1 cellular context compared by ENCODE assay signal in genomic region chr16:20741555-20742285, GRCh38.
TF ChIP-seq lines count a peak whose summit lies in the region.

THUMPD1 (minus strand) TSS chr16:20741818; CDS start chr16:20741739, 79 bp downstream.

TF ChIP-seq in HepG2, 621 proteins besides CTCF, POLR2A, EP300 and RAD21 (continued from another document and continues in another):
- TF ChIP-seq, protein P1, sequence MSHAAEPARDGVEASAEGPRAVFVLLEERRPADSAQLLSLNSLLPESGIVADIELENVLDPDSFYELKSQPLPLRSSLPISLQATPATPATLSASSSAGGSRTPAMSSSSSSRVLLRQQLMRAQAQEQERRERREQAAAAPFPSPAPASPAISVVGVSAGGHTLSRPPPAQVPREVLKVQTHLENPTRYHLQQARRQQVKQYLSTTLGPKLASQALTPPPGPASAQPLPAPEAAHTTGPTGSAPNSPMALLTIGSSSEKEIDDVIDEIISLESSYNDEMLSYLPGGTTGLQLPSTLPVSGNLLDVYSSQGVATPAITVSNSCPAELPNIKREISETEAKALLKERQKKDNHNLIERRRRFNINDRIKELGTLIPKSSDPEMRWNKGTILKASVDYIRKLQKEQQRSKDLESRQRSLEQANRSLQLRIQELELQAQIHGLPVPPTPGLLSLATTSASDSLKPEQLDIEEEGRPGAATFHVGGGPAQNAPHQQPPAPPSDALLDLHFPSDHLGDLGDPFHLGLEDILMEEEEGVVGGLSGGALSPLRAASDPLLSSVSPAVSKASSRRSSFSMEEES (CRISPR knock-in tag; IDR thresholded peaks at IDR 0.05) = peak; percentile 84
- TF ChIP-seq, protein P2, sequence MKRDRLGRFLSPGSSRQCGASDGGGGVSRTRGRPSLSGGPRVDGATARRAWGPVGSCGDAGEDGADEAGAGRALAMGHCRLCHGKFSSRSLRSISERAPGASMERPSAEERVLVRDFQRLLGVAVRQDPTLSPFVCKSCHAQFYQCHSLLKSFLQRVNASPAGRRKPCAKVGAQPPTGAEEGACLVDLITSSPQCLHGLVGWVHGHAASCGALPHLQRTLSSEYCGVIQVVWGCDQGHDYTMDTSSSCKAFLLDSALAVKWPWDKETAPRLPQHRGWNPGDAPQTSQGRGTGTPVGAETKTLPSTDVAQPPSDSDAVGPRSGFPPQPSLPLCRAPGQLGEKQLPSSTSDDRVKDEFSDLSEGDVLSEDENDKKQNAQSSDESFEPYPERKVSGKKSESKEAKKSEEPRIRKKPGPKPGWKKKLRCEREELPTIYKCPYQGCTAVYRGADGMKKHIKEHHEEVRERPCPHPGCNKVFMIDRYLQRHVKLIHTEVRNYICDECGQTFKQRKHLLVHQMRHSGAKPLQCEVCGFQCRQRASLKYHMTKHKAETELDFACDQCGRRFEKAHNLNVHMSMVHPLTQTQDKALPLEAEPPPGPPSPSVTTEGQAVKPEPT (CRISPR knock-in tag; IDR thresholded peaks at IDR 0.05; ENCODE audit: low read depth) = peak; percentile 42; the same call in 1 of the 2 replicates
- no peak for TF ChIP-seq ZNF597 (CRISPR knock-in tag; IDR thresholded peaks at IDR 0.05)
- peak; percentile 68; the same call in 1 of the 2 replicates for TF ChIP-seq ZNF782 (CRISPR knock-in tag; IDR thresholded peaks at IDR 0.05; ENCODE audit: borderline replicate concordance)
- TF ChIP-seq KLF16 (CRISPR knock-in tag; IDR thresholded peaks at IDR 0.05) = peak in 1 of 2 experiments; percentile 97; a peak in 2 of 4 replicates
- TF ChIP-seq ZNF788 (CRISPR knock-in tag; IDR thresholded peaks at IDR 0.05; ENCODE audit: borderline replicate concordance) = peak; percentile 99
- peak; percentile 92 for TF ChIP-seq TSC22D2 (CRISPR knock-in tag; IDR thresholded peaks at IDR 0.05; ENCODE audit: borderline replicate concordance)
- peak; percentile 92 for TF ChIP-seq ZNF317 (CRISPR knock-in tag; IDR thresholded peaks at IDR 0.05)
- TF ChIP-seq HOXA9 (CRISPR knock-in tag; IDR thresholded peaks at IDR 0.05; ENCODE audit: borderline replicate concordance) = no peak
- no peak; the same call in none of the 2 replicates for TF ChIP-seq NKX3-1 (CRISPR knock-in tag; IDR thresholded peaks at IDR 0.05)
- peak; percentile 100 for TF ChIP-seq ZMYM4 (CRISPR knock-in tag; IDR thresholded peaks at IDR 0.05)
- TF ChIP-seq TCF7 (IDR thresholded peaks at IDR 0.05; ENCODE audit: low read depth) = no peak; the same call in 1 of the 2 replicates
- TF ChIP-seq HNF1B (CRISPR knock-in tag; IDR thresholded peaks at IDR 0.05) = peak; percentile 72
- 0 out of 2 replicates have a peak, but pooled peaks have one; percentile 75 for TF ChIP-seq ZBTB46 (CRISPR knock-in tag; IDR thresholded peaks at IDR 0.05; ENCODE audit: borderline replicate concordance)
- TF ChIP-seq ZNF558 (CRISPR knock-in tag; IDR thresholded peaks at IDR 0.05; ENCODE audit: borderline replicate concordance) = peak; percentile 93
- no peak for TF ChIP-seq IKZF1 (IDR thresholded peaks at IDR 0.05)
- TF ChIP-seq ELF1 (CRISPR knock-in tag; IDR thresholded peaks at IDR 0.05) = peak; percentile 84
- peak; percentile 95 for TF ChIP-seq ZNF468 (CRISPR knock-in tag; IDR thresholded peaks at IDR 0.05)
- peak; percentile 92 for TF ChIP-seq RXRA (CRISPR knock-in tag; IDR thresholded peaks at IDR 0.05)
- TF ChIP-seq RARA (CRISPR knock-in tag; IDR thresholded peaks at IDR 0.05) = peak; percentile 78
- 0 out of 2 replicates have a peak, but pooled peaks have one; percentile 77 for TF ChIP-seq EEA1 (CRISPR knock-in tag; IDR thresholded peaks at IDR 0.05; ENCODE audit: borderline replicate concordance)
- TF ChIP-seq SSRP1 (CRISPR knock-in tag; IDR thresholded peaks at IDR 0.05) = peak; percentile 99
- TF ChIP-seq JDP2 (CRISPR knock-in tag; IDR thresholded peaks at IDR 0.05; ENCODE audit: borderline replicate concordance) = no peak
- peak; percentile 94 for TF ChIP-seq MED1 (CRISPR knock-in tag; IDR thresholded peaks at IDR 0.05)
- TF ChIP-seq MIER2 (CRISPR knock-in tag; IDR thresholded peaks at IDR 0.05) = peak; percentile 77
- TF ChIP-seq HNRNPH1 (optimal IDR thresholded peaks at IDR 0.05; ENCODE audit: low read depth, low read length) = no peak
- TF ChIP-seq SYNCRIP (IDR thresholded peaks at IDR 0.05; ENCODE audit: insufficient read depth, low read depth, low read length) = no peak
- TF ChIP-seq USF2 (IDR thresholded peaks at IDR 0.05; ENCODE audit: low read depth, low read length) = peak; percentile 32; the same call in 1 of the 2 replicates
- no peak; the same call in 1 of the 2 replicates for TF ChIP-seq USF2 (CRISPR knock-in tag; IDR thresholded peaks at IDR 0.05; ENCODE audit: borderline replicate concordance)
- TF ChIP-seq SCMH1 (CRISPR knock-in tag; IDR thresholded peaks at IDR 0.05; ENCODE audit: borderline replicate concordance) = no peak
- TF ChIP-seq, protein P3, sequence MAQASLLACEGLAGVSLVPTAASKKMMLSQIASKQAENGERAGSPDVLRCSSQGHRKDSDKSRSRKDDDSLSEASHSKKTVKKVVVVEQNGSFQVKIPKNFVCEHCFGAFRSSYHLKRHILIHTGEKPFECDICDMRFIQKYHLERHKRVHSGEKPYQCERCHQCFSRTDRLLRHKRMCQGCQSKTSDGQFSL (CRISPR knock-in tag; IDR thresholded peaks at IDR 0.05) = peak; percentile 60
- TF ChIP-seq BRCA1 (CRISPR knock-in tag; IDR thresholded peaks at IDR 0.05) = peak; percentile 89; the same call in 1 of the 2 replicates
- peak; percentile 82 for TF ChIP-seq ZNF224 (CRISPR knock-in tag; IDR thresholded peaks at IDR 0.05)
- no peak; the same call in 1 of the 2 replicates for TF ChIP-seq GTF2F1 (IDR thresholded peaks at IDR 0.05; ENCODE audit: low read length)
- TF ChIP-seq, protein P4, sequence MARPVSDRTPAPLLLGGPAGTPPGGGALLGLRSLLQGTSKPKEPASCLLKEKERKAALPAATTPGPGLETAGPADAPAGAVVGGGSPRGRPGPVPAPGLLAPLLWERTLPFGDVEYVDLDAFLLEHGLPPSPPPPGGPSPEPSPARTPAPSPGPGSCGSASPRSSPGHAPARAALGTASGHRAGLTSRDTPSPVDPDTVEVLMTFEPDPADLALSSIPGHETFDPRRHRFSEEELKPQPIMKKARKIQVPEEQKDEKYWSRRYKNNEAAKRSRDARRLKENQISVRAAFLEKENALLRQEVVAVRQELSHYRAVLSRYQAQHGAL (CRISPR knock-in tag; IDR thresholded peaks at IDR 0.05; ENCODE audit: not compliant biosample characterization) = peak; percentile 38
- 0 out of 2 replicates have a peak, but pooled peaks have one; percentile 63 for TF ChIP-seq ZNF737 (CRISPR knock-in tag; IDR thresholded peaks at IDR 0.05; ENCODE audit: borderline replicate concordance)
- 0 out of 2 replicates have a peak, but pooled peaks have one; percentile 13 for TF ChIP-seq TBP (CRISPR knock-in tag; IDR thresholded peaks at IDR 0.05)
- peak; percentile 94; the same call in 1 of the 2 replicates for TF ChIP-seq IRF9 (CRISPR knock-in tag; IDR thresholded peaks at IDR 0.05; ENCODE audit: borderline replicate concordance)
- TF ChIP-seq, protein P5, sequence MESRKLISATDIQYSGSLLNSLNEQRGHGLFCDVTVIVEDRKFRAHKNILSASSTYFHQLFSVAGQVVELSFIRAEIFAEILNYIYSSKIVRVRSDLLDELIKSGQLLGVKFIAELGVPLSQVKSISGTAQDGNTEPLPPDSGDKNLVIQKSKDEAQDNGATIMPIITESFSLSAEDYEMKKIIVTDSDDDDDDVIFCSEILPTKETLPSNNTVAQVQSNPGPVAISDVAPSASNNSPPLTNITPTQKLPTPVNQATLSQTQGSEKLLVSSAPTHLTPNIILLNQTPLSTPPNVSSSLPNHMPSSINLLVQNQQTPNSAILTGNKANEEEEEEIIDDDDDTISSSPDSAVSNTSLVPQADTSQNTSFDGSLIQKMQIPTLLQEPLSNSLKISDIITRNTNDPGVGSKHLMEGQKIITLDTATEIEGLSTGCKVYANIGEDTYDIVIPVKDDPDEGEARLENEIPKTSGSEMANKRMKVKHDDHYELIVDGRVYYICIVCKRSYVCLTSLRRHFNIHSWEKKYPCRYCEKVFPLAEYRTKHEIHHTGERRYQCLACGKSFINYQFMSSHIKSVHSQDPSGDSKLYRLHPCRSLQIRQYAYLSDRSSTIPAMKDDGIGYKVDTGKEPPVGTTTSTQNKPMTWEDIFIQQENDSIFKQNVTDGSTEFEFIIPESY (CRISPR knock-in tag; IDR thresholded peaks at IDR 0.05) = peak; percentile 79; the same call in 1 of the 2 replicates
- peak; percentile 98 for TF ChIP-seq ZNF124 (CRISPR knock-in tag; IDR thresholded peaks at IDR 0.05)
- TF ChIP-seq ZNF337 (CRISPR knock-in tag; IDR thresholded peaks at IDR 0.05; ENCODE audit: borderline replicate concordance, low read depth) = 0 out of 2 replicates have a peak, but pooled peaks have one; percentile 47
- TF ChIP-seq MAZ (IDR thresholded peaks at IDR 0.05; ENCODE audit: borderline replicate concordance, low read depth, low read length) = peak; percentile 89
- peak; percentile 94 for TF ChIP-seq MAZ (CRISPR knock-in tag; IDR thresholded peaks at IDR 0.05; ENCODE audit: low read depth)
- TF ChIP-seq ZFP91 (CRISPR knock-in tag; IDR thresholded peaks at IDR 0.05; ENCODE audit: borderline replicate concordance) = peak; percentile 93
- no peak for TF ChIP-seq ZNF207 (IDR thresholded peaks at IDR 0.05; ENCODE audit: borderline replicate concordance)
- TF ChIP-seq GABPB1 (CRISPR knock-in tag; IDR thresholded peaks at IDR 0.05) = peak; percentile 91
- TF ChIP-seq ZNF629 (CRISPR knock-in tag; conservative IDR thresholded peaks at IDR 0.05) = peak; percentile 67
- no peak for TF ChIP-seq SUZ12 (IDR thresholded peaks at IDR 0.05; ENCODE audit: low read depth, low read length)
- peak; percentile 61; the same call in 1 of the 2 replicates for TF ChIP-seq ZNF44 (CRISPR knock-in tag; IDR thresholded peaks at IDR 0.05)
